In genomic region chr12:38527631-38528030, GRCh38 we compare ENCODE assay signal across 1 cellular context.
TF ChIP-seq lines count a peak whose summit lies in the region.

No MANE protein-coding gene starts in this region.

TF ChIP-seq in GM23338, 12 proteins besides CTCF, POLR2A, EP300 and RAD21 (continued from another document):
- TF ChIP-seq ZNF462 (CRISPR knock-in tag; IDR thresholded peaks at IDR 0.05) (no peak), JUNB (IDR thresholded peaks at IDR 0.05; ENCODE audit: unreplicated experiment) (no peak), ZNF114 (CRISPR knock-in tag; IDR thresholded peaks at IDR 0.05) (no peak), ZNF331 (CRISPR knock-in tag; IDR thresholded peaks at IDR 0.05; ENCODE audit: low read depth) (no peak), ETS1 (IDR thresholded peaks at IDR 0.05) (no peak), NANOG (IDR thresholded peaks at IDR 0.05; ENCODE audit: borderline replicate concordance) (no peak), POLR2AphosphoS5 (IDR thresholded peaks at IDR 0.05; ENCODE audit: low read depth) (no peak), EZH2 (IDR thresholded peaks at IDR 0.05; ENCODE audit: low read depth, unreplicated experiment) (no peak), REST (IDR thresholded peaks at IDR 0.05; ENCODE audit: unreplicated experiment) (no peak)
